In the genomic region with DNA sequence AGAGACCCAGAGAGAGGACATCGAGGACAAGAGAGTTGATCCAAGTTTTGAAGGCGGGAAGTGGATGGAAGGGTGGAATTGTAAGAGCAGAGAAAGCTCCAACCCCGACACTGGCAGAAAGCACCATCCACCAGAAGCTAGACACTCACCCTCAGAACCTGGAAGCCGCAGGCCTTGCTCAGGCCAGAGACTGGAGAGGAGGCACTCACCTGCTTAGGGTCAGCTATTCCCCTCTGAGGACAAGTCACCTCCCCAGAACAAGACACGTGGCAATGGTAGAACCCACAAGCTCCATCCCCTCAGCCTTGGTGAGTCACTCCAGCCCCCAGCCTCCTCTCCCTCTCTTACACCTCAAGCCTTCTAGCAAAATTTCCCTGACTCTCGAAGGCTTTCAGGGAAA, we compare ENCODE assay signal across 23 cellular contexts.
DNase-seq lines count a peak whose midpoint lies in the region; ATAC-seq lines count a peak whose summit lies in the region.
"Had no signal": no experiment of that assay in that cellular context is flagged by ENCODE, and none has a peak within 500 bp of the region (broad histone marks: within the 10 kb centered on the region; RNA-seq: fewer than 3 reads in every experiment).

No MANE protein-coding gene starts in this region.

- no peak overlapping the region for H3K14ac ChIP-seq in neuronal stem cell (ENCODE audit: low read length)

- no peak overlapping the region for H3K27ac Mint-ChIP-seq in activated CD4-positive, alpha-beta T cell treated with anti-CD3 and anti-CD28 coated beads, Interleukin-2, amount 10 ng/mL, durations not matched to agents 24 days and 14 days

- no peak for ATAC-seq in HG02870 (IDR thresholded peaks at IDR 0.05; ENCODE audit: unreplicated experiment)
- ATAC-seq in GM18868 (IDR thresholded peaks at IDR 0.05; ENCODE audit: unreplicated experiment), result no peak
- ATAC-seq: PC-3 had no signal

- no peaks in the 10 kb centered on the region for H3K27me3 ChIP-seq in neuronal stem cell (ENCODE audit: control insufficient read depth in 3 of 3, insufficient read depth in 3 of 3, low read depth in 1 of 3, low read length in 3 of 3)
- H3K27me3 ChIP-seq in stomach smooth muscle (ENCODE audit: control insufficient read depth in 1 of 2, insufficient read depth in 2 of 2, low read length in 2 of 2), result no peaks in the 10 kb centered on the region
- H3K27me3 ChIP-seq: BE2C had no signal

- H3K9ac ChIP-seq in neuronal stem cell (ENCODE audit: low read depth, low read length, poor library complexity), result no peak overlapping the region
- H3K9ac ChIP-seq in stomach smooth muscle (ENCODE audit: low read length in 2 of 2), result peak overlapping the region in 1 of 2 donors; percentile 47
- H3K9ac ChIP-seq: GM23248 had no signal

- no peak overlapping the region for H4K91ac ChIP-seq in neuronal stem cell (ENCODE audit: low read depth, low read length, poor library complexity)

- no peak overlapping the region for H2AK5ac ChIP-seq in neuronal stem cell (ENCODE audit: low read depth, low read length)

- no peak overlapping the region for H2AFZ ChIP-seq in neuronal stem cell (ENCODE audit: low read length)
- H2AFZ ChIP-seq: GM23248 had no signal

- H3K4me1 ChIP-seq in neuronal stem cell (ENCODE audit: control insufficient read depth in 2 of 2, insufficient read depth in 1 of 2, low read depth in 1 of 2, low read length in 2 of 2) (peaks cover 0 to 3% of the 10 kb centered on the region in 2 donors), stomach smooth muscle (ENCODE audit: control insufficient read depth, insufficient read depth, low read length) (peaks cover 18% of the 10 kb centered on the region)
- H3K4me1 ChIP-seq: BE2C had no signal

- H3K27me3 Mint-ChIP-seq in activated CD4-positive, alpha-beta T cell treated with anti-CD3 and anti-CD28 coated beads, Interleukin-2, amount 10 ng/mL, durations not matched to agents 24 days and 14 days, result no peaks in the 10 kb centered on the region

- peak overlapping the region; percentile 58 for H3K18ac ChIP-seq in neuronal stem cell (ENCODE audit: low read length)

- H3K36me3 Mint-ChIP-seq in activated CD4-positive, alpha-beta T cell treated with anti-CD3 and anti-CD28 coated beads, Interleukin-2, amount 10 ng/mL, durations not matched to agents 24 days and 14 days (ENCODE audit: low read depth), result no peaks in the 10 kb centered on the region

- H3K79me1 ChIP-seq in neuronal stem cell (ENCODE audit: low read depth, low read length), result peaks cover 2% of the 10 kb centered on the region

- no peak overlapping the region for H3K27ac ChIP-seq in neuronal stem cell (replicated peaks; ENCODE audit: low read length)
- H3K27ac ChIP-seq in stomach smooth muscle (ENCODE audit: low read length), result peak overlapping the region; percentile 80
- H3K27ac ChIP-seq: 22Rv1, GM23248 had no signal

- H2BK120ac ChIP-seq in neuronal stem cell (ENCODE audit: low read depth, low read length), result no peak overlapping the region

- H3K9me3 ChIP-seq in neuronal stem cell (replicated peaks in 1 of 2; ENCODE audit: control insufficient read depth in 2 of 2, insufficient read depth in 1 of 2, low read depth in 1 of 2, low read length in 2 of 2) (no peaks in the 10 kb centered on the region), stomach smooth muscle (ENCODE audit: control insufficient read depth in 2 of 2, low read length in 2 of 2) (no peaks in the 10 kb centered on the region)
- H3K9me3 ChIP-seq: BE2C had no signal

- H3K4me3 Mint-ChIP-seq in activated CD4-positive, alpha-beta T cell treated with anti-CD3 and anti-CD28 coated beads, Interleukin-2, amount 10 ng/mL, durations not matched to agents 24 days and 14 days, result no peak overlapping the region
- H3K4me3 Mint-ChIP-seq: CD14-positive monocyte had no signal

- H4K8ac ChIP-seq in neuronal stem cell (ENCODE audit: low read depth, low read length), result no peak overlapping the region

- H2BK15ac ChIP-seq in neuronal stem cell (ENCODE audit: low read length), result no peak overlapping the region

- DNase-seq in activated CD4-positive, alpha-beta T cell treated with anti-CD3 and anti-CD28 coated beads, Interleukin-2, amount 10 ng/mL, durations not matched to agents 24 days and 14 days, result peak; percentile 40
- DNase-seq in activated CD4-positive, alpha-beta T cell treated with anti-CD3 and anti-CD28 coated beads, Interleukin-2, amount 50 U/mL, for 48 hours, result no peak
- DNase-seq in amniotic epithelial cell (ENCODE audit: low read depth), result peak; percentile 29
- DNase-seq in neuronal stem cell (ENCODE audit: low spot score), result no peak
- DNase-seq: BE2C; GM23248; H7; KG1; MM.1S; NCI-H1048; NCI-H1417; NCI-H1694; NCI-H2029 treated with DMSO at 0.1 percent for 48 hours; NCI-H446 treated with DMSO at 0.1 percent for 48 hours; NCI-H526; NK-92 treated with Interleukin-12 subunit alpha and Interleukin-12 subunit beta, amount 100 ng/mL, for 24 hours; PC-3; SHP77 had no signal

- H3K36me3 ChIP-seq in neuronal stem cell (replicated peaks in 1 of 2; ENCODE audit: control insufficient read depth in 2 of 2, insufficient read depth in 2 of 2, low read length in 2 of 2), result no peaks in the 10 kb centered on the region
- H3K36me3 ChIP-seq in stomach smooth muscle (ENCODE audit: control insufficient read depth in 2 of 2, insufficient read depth in 2 of 2, low read length in 2 of 2), result peaks cover 0 to 5% of the 10 kb centered on the region in 2 donors
- H3K36me3 ChIP-seq: BE2C had no signal

- H3K4ac ChIP-seq in neuronal stem cell (ENCODE audit: low read length), result no peak overlapping the region

- WGBS in neuronal stem cell (ENCODE audit: extremely low coverage in 2 of 2, insufficient read length in 2 of 2, insufficient replicate concordance in 1 of 2), 2 donors, result no CpG with 5 or more reads among the region's 6 CpGs

- H3K9me3 Mint-ChIP-seq in activated CD4-positive, alpha-beta T cell treated with anti-CD3 and anti-CD28 coated beads, Interleukin-2, amount 10 ng/mL, durations not matched to agents 24 days and 14 days, result no peaks in the 10 kb centered on the region
- H3K9me3 Mint-ChIP-seq: CD14-positive monocyte had no signal

- no peak overlapping the region for H2BK5ac ChIP-seq in neuronal stem cell (ENCODE audit: low read length)

- H2BK12ac ChIP-seq in neuronal stem cell (ENCODE audit: low read length), result no peak overlapping the region

- H3K4me3 ChIP-seq in neuronal stem cell (ENCODE audit: low read length in 2 of 2) (no peak overlapping the region), stomach smooth muscle (ENCODE audit: low read length in 2 of 2) (no peak overlapping the region)
- H3K4me3 ChIP-seq: GM23248 had no signal

- intact Hi-C loops in activated CD4-positive, alpha-beta T cell treated with anti-CD3 and anti-CD28 coated beads, Interleukin-2, amount 10 ng/mL, durations not matched to agents 24 days and 14 days (cut with micrococcal nuclease), result no loop called here

- H3K23ac ChIP-seq in neuronal stem cell (ENCODE audit: low read depth, low read length, poor library complexity), result no peak overlapping the region

- peaks cover 4% of the 10 kb centered on the region for H3K4me1 Mint-ChIP-seq in activated CD4-positive, alpha-beta T cell treated with anti-CD3 and anti-CD28 coated beads, Interleukin-2, amount 10 ng/mL, durations not matched to agents 24 days and 14 days

- no peak overlapping the region for H3K4me2 ChIP-seq in neuronal stem cell (ENCODE audit: insufficient read depth, low read length, poor library complexity, severe bottlenecking)

Comparison
In these comparisons a context has a peak if more than half of its experiments do, and no peak if none do; other contexts are left out.
1. DNase-seq: peak in activated CD4-positive, alpha-beta T cell treated with anti-CD3 and anti-CD28 coated beads, Interleukin-2, amount 10 ng/mL, durations not matched to agents 24 days and 14 days (single experiment) and amniotic epithelial cell (single experiment); none in activated CD4-positive, alpha-beta T cell treated with anti-CD3 and anti-CD28 coated beads, Interleukin-2, amount 50 U/mL, for 48 hours (0 of 2) and neuronal stem cell (single experiment).